ENCODE assay signal across 1 cellular context in the genomic region with DNA sequence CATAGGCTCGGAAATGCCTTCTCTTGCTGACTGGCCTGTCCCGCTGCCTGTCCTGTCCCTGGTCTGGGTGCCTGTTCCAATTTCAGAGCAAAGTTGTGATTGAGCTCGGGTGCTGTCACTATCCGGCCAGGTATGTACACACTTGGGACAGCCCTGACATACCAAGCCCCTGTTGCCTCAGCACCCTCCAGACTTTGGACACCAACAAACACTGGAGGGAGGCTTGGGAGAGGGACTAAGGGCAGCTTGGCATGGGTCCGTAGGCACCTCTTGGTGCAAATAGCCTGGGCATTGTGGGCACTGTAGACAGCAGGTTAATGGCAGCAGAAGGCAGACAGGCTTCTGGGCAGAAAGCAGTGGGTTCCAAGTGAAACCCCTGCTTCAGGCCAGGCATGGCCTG.
TF ChIP-seq lines count a peak whose summit lies in the region.

No MANE protein-coding gene starts in this region.

TF ChIP-seq in HepG2, 621 proteins besides CTCF, POLR2A, EP300 and RAD21 (continued from another document):
- no peak for TF ChIP-seq ZBED4 (CRISPR knock-in tag; IDR thresholded peaks at IDR 0.05; ENCODE audit: borderline replicate concordance)
- TF ChIP-seq MBNL3 (CRISPR knock-in tag; conservative IDR thresholded peaks at IDR 0.05): no peak
- TF ChIP-seq ZNF614 (CRISPR knock-in tag; IDR thresholded peaks at IDR 0.05; ENCODE audit: borderline replicate concordance): no peak
- TF ChIP-seq BRD4 (CRISPR knock-in tag; IDR thresholded peaks at IDR 0.05): no peak
- no peak for TF ChIP-seq NKX3-1 (CRISPR knock-in tag; IDR thresholded peaks at IDR 0.05)
- no peak for TF ChIP-seq NFYB (CRISPR knock-in tag; IDR thresholded peaks at IDR 0.05)
- TF ChIP-seq, protein P1, sequence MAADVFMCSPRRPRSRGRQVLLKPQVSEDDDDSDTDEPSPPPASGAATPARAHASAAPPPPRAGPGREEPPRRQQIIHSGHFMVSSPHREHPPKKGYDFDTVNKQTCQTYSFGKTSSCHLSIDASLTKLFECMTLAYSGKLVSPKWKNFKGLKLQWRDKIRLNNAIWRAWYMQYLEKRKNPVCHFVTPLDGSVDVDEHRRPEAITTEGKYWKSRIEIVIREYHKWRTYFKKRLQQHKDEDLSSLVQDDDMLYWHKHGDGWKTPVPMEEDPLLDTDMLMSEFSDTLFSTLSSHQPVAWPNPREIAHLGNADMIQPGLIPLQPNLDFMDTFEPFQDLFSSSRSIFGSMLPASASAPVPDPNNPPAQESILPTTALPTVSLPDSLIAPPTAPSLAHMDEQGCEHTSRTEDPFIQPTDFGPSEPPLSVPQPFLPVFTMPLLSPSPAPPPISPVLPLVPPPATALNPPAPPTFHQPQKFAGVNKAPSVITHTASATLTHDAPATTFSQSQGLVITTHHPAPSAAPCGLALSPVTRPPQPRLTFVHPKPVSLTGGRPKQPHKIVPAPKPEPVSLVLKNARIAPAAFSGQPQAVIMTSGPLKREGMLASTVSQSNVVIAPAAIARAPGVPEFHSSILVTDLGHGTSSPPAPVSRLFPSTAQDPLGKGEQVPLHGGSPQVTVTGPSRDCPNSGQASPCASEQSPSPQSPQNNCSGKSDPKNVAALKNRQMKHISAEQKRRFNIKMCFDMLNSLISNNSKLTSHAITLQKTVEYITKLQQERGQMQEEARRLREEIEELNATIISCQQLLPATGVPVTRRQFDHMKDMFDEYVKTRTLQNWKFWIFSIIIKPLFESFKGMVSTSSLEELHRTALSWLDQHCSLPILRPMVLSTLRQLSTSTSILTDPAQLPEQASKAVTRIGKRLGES (CRISPR knock-in tag; IDR thresholded peaks at IDR 0.05; ENCODE audit: borderline replicate concordance): no peak
- TF ChIP-seq, protein P2, sequence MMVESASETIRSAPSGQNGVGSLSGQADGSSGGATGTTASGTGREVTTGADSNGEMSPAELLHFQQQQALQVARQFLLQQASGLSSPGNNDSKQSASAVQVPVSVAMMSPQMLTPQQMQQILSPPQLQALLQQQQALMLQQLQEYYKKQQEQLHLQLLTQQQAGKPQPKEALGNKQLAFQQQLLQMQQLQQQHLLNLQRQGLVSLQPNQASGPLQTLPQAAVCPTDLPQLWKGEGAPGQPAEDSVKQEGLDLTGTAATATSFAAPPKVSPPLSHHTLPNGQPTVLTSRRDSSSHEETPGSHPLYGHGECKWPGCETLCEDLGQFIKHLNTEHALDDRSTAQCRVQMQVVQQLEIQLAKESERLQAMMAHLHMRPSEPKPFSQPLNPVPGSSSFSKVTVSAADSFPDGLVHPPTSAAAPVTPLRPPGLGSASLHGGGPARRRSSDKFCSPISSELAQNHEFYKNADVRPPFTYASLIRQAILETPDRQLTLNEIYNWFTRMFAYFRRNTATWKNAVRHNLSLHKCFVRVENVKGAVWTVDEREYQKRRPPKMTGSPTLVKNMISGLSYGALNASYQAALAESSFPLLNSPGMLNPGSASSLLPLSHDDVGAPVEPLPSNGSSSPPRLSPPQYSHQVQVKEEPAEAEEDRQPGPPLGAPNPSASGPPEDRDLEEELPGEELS (CRISPR knock-in tag; IDR thresholded peaks at IDR 0.05): no peak
- no peak for TF ChIP-seq FOXA1 (IDR thresholded peaks at IDR 0.05)
- TF ChIP-seq FOXA1 (CRISPR knock-in tag; IDR thresholded peaks at IDR 0.05): 0 out of 2 replicates have a peak, but pooled peaks have one; percentile 39
- TF ChIP-seq DPF2 (CRISPR knock-in tag; IDR thresholded peaks at IDR 0.05; ENCODE audit: borderline replicate concordance, low read depth): no peak
- no peak for TF ChIP-seq SMYD3 (CRISPR knock-in tag; IDR thresholded peaks at IDR 0.05)
- TF ChIP-seq HOXA3 (CRISPR knock-in tag; IDR thresholded peaks at IDR 0.05): no peak
- TF ChIP-seq LCORL (IDR thresholded peaks at IDR 0.05): no peak
- TF ChIP-seq LCORL (CRISPR knock-in tag; IDR thresholded peaks at IDR 0.05): no peak
- TF ChIP-seq ZNF644 (CRISPR knock-in tag; IDR thresholded peaks at IDR 0.05; ENCODE audit: low read depth): no peak
- no peak for TF ChIP-seq RXRA (CRISPR knock-in tag; IDR thresholded peaks at IDR 0.05)
- TF ChIP-seq HNF4A (CRISPR knock-in tag; IDR thresholded peaks at IDR 0.05): peak; percentile 59
- no peak for TF ChIP-seq RBAK (CRISPR knock-in tag; IDR thresholded peaks at IDR 0.05)
- TF ChIP-seq TOE1 (CRISPR knock-in tag; IDR thresholded peaks at IDR 0.05): no peak
- TF ChIP-seq SALL1 (CRISPR knock-in tag; IDR thresholded peaks at IDR 0.05): no peak
- TF ChIP-seq SOX5 (CRISPR knock-in tag; IDR thresholded peaks at IDR 0.05; ENCODE audit: borderline replicate concordance): no peak
- TF ChIP-seq, protein P3, sequence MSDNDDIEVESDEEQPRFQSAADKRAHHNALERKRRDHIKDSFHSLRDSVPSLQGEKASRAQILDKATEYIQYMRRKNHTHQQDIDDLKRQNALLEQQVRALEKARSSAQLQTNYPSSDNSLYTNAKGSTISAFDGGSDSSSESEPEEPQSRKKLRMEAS (IDR thresholded peaks at IDR 0.05): no peak
- TF ChIP-seq MAFK (conservative IDR thresholded peaks at IDR 0.05 in 1 of 2, IDR thresholded peaks at IDR 0.05 in 1 of 2; ENCODE audit: low read length in 2 of 2): no peak
- TF ChIP-seq SNAPC2 (CRISPR knock-in tag; IDR thresholded peaks at IDR 0.05): no peak
- no peak for TF ChIP-seq ZNF564 (CRISPR knock-in tag; IDR thresholded peaks at IDR 0.05)
